In the genomic region with DNA sequence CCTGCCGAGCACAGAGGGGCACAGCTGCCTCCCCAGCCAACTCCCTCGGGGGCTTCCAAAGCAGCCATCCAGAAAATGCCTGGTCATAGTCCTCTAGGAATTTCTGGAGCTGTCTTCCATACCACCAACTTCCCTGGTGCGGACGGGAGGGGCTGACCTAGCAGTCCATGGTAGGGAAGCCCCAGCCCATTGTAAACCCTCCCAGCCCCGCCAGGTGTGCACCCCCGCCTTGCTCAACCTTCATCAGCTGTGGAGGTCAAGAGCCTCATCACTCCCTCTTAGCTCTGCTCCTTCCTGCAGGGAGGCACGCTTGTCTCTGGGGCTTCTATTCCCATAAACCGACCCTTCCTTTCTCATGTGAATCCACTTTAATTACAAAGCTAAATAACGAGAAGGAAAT, we compare ENCODE assay signal across 26 cellular contexts.
"Had no signal": no experiment of that assay in that cellular context is flagged by ENCODE, and none has a peak within 500 bp of the region (broad histone marks: within the 10 kb centered on the region; RNA-seq: fewer than 3 reads in every experiment).

No MANE protein-coding gene starts in this region.

- H3K27ac Mint-ChIP-seq: dendritic cell treated with granulocyte-macrophage colony-stimulating factor and Interleukin-4, amounts not matched to agents 40 ng/mL and 50 ng/mL, for 4 days; endodermal cell; memory B cell; mesothelial cell of epicardium; natural killer cell treated with Interleukin-12 subunit alpha and Interleukin-12 subunit beta and Interleukin-15 and Interleukin-18, amount 100 ng/mL, for 72 hours; stimulated activated effector memory CD8-positive, alpha-beta T cell treated with anti-CD3 and anti-CD28 coated beads, Interleukin-12 subunit alpha, Interleukin-12 subunit beta, amount 100 ng/mL, for 72 hours had no signal

- H3K79me2 ChIP-seq: hepatocyte had no signal

- H3K9me3 Mint-ChIP-seq: dendritic cell treated with granulocyte-macrophage colony-stimulating factor and Interleukin-4, amounts not matched to agents 40 ng/mL and 50 ng/mL, for 4 days; endodermal cell; memory B cell; mesothelial cell of epicardium; naive B cell; natural killer cell treated with Interleukin-12 subunit alpha and Interleukin-12 subunit beta and Interleukin-15 and Interleukin-18, amount 100 ng/mL, for 72 hours; neural crest cell; stimulated activated effector memory CD8-positive, alpha-beta T cell treated with anti-CD3 and anti-CD28 coated beads, Interleukin-12 subunit alpha, Interleukin-12 subunit beta, amount 100 ng/mL, for 72 hours had no signal

- H3K4me3 Mint-ChIP-seq: dendritic cell treated with granulocyte-macrophage colony-stimulating factor and Interleukin-4, amounts not matched to agents 40 ng/mL and 50 ng/mL, for 4 days; endodermal cell; memory B cell; mesothelial cell of epicardium; naive B cell; natural killer cell treated with Interleukin-12 subunit alpha and Interleukin-12 subunit beta and Interleukin-15 and Interleukin-18, amount 100 ng/mL, for 72 hours; neural crest cell; stimulated activated effector memory CD8-positive, alpha-beta T cell treated with anti-CD3 and anti-CD28 coated beads, Interleukin-12 subunit alpha, Interleukin-12 subunit beta, amount 100 ng/mL, for 72 hours had no signal

- H3K27me3 ChIP-seq: right atrium auricular region, thyroid gland, vagina had no signal

- H3K27ac ChIP-seq: epithelial cell of prostate, gastrocnemius medialis, heart left ventricle, hepatocyte, prostate gland, right atrium auricular region, stomach, thyroid gland, vagina had no signal

- H3K36me3 ChIP-seq: gastrocnemius medialis, heart left ventricle, prostate gland, right atrium auricular region, stomach, thyroid gland, vagina had no signal

- H3K36me3 Mint-ChIP-seq: memory B cell; mesothelial cell of epicardium; naive B cell; natural killer cell treated with Interleukin-12 subunit alpha and Interleukin-12 subunit beta and Interleukin-15 and Interleukin-18, amount 100 ng/mL, for 72 hours; stimulated activated effector memory CD8-positive, alpha-beta T cell treated with anti-CD3 and anti-CD28 coated beads, Interleukin-12 subunit alpha, Interleukin-12 subunit beta, amount 100 ng/mL, for 72 hours had no signal

- DNase-seq: effector CD8-positive, alpha-beta T cell; endodermal cell; foreskin fibroblast; gastrocnemius medialis; heart left ventricle; kidney; mucosa of descending colon; naive B cell; stimulated activated CD4-positive, alpha-beta T cell treated with anti-CD3 and anti-CD28 coated beads, Interleukin-2, amount 100 ng/mL, for 24 hours; stimulated activated CD4-positive, alpha-beta T cell treated with anti-CD3 and anti-CD28 coated beads, Interleukin-4, amount 100 ng/mL, for 24 hours; stimulated activated naive CD4-positive, alpha-beta T cell treated with Interleukin-2 at 50 U/mL for 16 hours; stomach; thyroid gland; trophoblast cell had no signal

- H3K4me1 Mint-ChIP-seq: endodermal cell; memory B cell; mesothelial cell of epicardium; neural crest cell; stimulated activated effector memory CD8-positive, alpha-beta T cell treated with anti-CD3 and anti-CD28 coated beads, Interleukin-12 subunit alpha, Interleukin-12 subunit beta, amount 100 ng/mL, for 72 hours had no signal

- H3K4me3 ChIP-seq: gastrocnemius medialis, heart left ventricle, hepatocyte, lung, mucosa of descending colon, prostate gland, right atrium auricular region, stomach, thyroid gland, vagina had no signal

- H3K4me2 ChIP-seq: hepatocyte had no signal

- H3K4me1 ChIP-seq: gastrocnemius medialis, heart left ventricle, prostate gland, right atrium auricular region, stomach, vagina had no signal

- H3K9me3 ChIP-seq: gastrocnemius medialis, heart left ventricle, mucosa of descending colon, prostate gland, right atrium auricular region, stomach, thyroid gland, vagina had no signal
